1 cellular context compared by ENCODE assay signal in genomic region chr6:150857906-150858365, GRCh38.
TF ChIP-seq lines count a peak whose summit lies in the region.

No MANE protein-coding gene starts in this region.

TF ChIP-seq in K562, 482 proteins besides CTCF, POLR2A, EP300 and RAD21 (continued from another document):
- TF ChIP-seq, protein P1, sequence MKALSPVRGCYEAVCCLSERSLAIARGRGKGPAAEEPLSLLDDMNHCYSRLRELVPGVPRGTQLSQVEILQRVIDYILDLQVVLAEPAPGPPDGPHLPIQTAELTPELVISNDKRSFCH (CRISPR knock-in tag; IDR thresholded peaks at IDR 0.05), result no peak
- TF ChIP-seq, protein P1 (tag; IDR thresholded peaks at IDR 0.05), result no peak
- TF ChIP-seq KAT2B (IDR thresholded peaks at IDR 0.05; ENCODE audit: low read depth, low read length) (no peak), MYBL2 (IDR thresholded peaks at IDR 0.05; ENCODE audit: low read depth) (no peak), MYBL2 (CRISPR knock-in tag; IDR thresholded peaks at IDR 0.05; ENCODE audit: borderline replicate concordance) (no peak), ELF2 (CRISPR knock-in tag; IDR thresholded peaks at IDR 0.05) (no peak), ZNF707 (CRISPR knock-in tag; conservative IDR thresholded peaks at IDR 0.05) (no peak), ZNF551 (CRISPR knock-in tag; IDR thresholded peaks at IDR 0.05) (no peak), YY1 (IDR thresholded peaks at IDR 0.05; ENCODE audit: borderline replicate concordance in 1 of 3, control insufficient read depth in 1 of 3, extremely low read depth in 1 of 3, insufficient read depth in 3 of 3, insufficient read length in 1 of 3, insufficient replicate concordance in 2 of 3, low read depth in 1 of 3, low read length in 2 of 3) (no peak), ZNF311 (CRISPR knock-in tag; IDR thresholded peaks at IDR 0.05) (no peak), MCM5 (IDR thresholded peaks at IDR 0.05; ENCODE audit: low read depth) (no peak)
- TF ChIP-seq, protein P2, sequence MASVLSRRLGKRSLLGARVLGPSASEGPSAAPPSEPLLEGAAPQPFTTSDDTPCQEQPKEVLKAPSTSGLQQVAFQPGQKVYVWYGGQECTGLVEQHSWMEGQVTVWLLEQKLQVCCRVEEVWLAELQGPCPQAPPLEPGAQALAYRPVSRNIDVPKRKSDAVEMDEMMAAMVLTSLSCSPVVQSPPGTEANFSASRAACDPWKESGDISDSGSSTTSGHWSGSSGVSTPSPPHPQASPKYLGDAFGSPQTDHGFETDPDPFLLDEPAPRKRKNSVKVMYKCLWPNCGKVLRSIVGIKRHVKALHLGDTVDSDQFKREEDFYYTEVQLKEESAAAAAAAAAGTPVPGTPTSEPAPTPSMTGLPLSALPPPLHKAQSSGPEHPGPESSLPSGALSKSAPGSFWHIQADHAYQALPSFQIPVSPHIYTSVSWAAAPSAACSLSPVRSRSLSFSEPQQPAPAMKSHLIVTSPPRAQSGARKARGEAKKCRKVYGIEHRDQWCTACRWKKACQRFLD (CRISPR knock-in tag; IDR thresholded peaks at IDR 0.05), result no peak
TF ChIP-seq in K562: peak in this region for 0.
